Comparison of ENCODE assay signal across 27 cellular contexts in the genomic region with DNA sequence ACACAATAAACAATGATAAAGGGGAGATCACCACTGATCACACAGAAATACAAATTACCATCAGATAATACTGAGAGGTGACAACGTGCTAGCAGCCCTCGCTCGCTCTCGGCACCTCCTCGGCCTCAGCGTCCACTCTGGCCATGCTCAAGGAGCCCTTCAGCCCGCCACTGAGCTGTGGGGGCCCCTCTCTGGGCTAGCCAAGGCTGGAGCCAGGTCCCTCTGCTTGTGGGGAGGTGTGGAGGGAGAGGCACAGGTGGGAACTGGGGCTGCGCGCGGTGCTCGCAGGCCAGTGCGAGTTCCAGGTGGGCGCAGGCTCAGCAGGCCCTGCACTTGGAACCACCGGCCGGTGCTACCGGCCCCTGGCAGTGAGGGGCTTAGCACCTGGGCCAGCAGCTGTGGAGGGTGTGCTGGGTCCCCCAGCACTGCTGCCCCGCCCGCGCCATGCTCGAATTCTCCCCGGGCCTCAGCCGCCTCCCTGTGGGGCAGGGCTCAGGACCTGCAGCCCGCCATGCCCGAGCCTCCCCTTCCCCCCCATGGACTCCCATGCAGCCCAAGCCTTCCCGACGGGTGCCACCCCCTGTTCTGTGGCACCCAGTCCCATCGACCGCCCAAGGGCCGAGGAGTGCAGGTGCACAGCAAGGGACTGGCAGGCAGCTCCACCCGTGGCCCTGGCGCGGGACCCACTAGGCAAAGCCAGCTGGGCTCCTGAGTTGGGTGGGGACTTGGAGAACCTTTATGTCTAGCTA.
"Had no signal": no experiment of that assay in that cellular context is flagged by ENCODE, and none has a peak within 500 bp of the region (broad histone marks: within the 10 kb centered on the region; RNA-seq: fewer than 3 reads in every experiment).

No MANE protein-coding gene starts in this region.

- H3K36me3 ChIP-seq: colonic mucosa, esophagus muscularis mucosa, gastrocnemius medialis had no signal

- H3K27ac ChIP-seq: body of pancreas, colonic mucosa, dorsolateral prefrontal cortex, esophagus muscularis mucosa, foreskin keratinocyte, gastrocnemius medialis had no signal

- H3K4me1 ChIP-seq: body of pancreas, colonic mucosa, esophagus muscularis mucosa, foreskin keratinocyte, gastrocnemius medialis had no signal

- H3K9me3 ChIP-seq: body of pancreas, colonic mucosa, gastrocnemius medialis had no signal

- DNase-seq: activated CD4-positive, alpha-beta memory T cell treated with anti-CD3 and anti-CD28 coated beads for 36 hours; activated CD4-positive, alpha-beta T cell treated with anti-CD3 and anti-CD28 coated beads for 36 hours; activated CD4-positive, alpha-beta T cell treated with anti-CD3 and anti-CD28 coated beads, Interleukin-2, amount 10 ng/mL, durations not matched to agents 24 days and 14 days; activated CD4-positive, CD25-positive, alpha-beta regulatory T cell; activated CD4-positive, CD25-positive, alpha-beta regulatory T cell treated with anti-CD3 and anti-CD28 coated beads, Interleukin-2, amount 50 U/mL, for 72 hours; activated CD8-positive, alpha-beta memory T cell treated with anti-CD3 and anti-CD28 coated beads, Interleukin-2, amount 10 ng/mL, durations not matched to agents 7 days and 5 days; activated CD8-positive, alpha-beta memory T cell treated with anti-CD3 and anti-CD28 coated beads, Interleukin-2, amount 50 U/mL, for 4 hours; activated CD8-positive, alpha-beta T cell treated with anti-CD3 and anti-CD28 coated beads, Interleukin-2, amount 10 ng/mL, durations not matched to agents 7 days and 5 days; activated effector memory CD4-positive, alpha-beta T cell treated with anti-CD3 and anti-CD28 coated beads, Interleukin-2, amount 50 U/mL, for 16 hours; activated naive CD4-positive, alpha-beta T cell treated with anti-CD3 and anti-CD28 coated beads, Interleukin-2, amount 50 U/mL, for 16 hours; activated naive CD4-positive, alpha-beta T cell treated with Interleukin-2 at 50 U/mL for 16 hours; activated T-cell treated with anti-CD3 and anti-CD28 coated beads, Interleukin-2, amount 50 U/mL, for 1 hour; activated T-cell treated with anti-CD3 and anti-CD28 coated beads, Interleukin-2, amount 50 U/mL, for 48 hours; amniotic stem cell; body of pancreas; caudate nucleus; cerebellar nuclear complex; colonic mucosa; dorsolateral prefrontal cortex; effector memory CD4-positive, alpha-beta T cell; endodermal cell; erythroblast; foreskin keratinocyte; gastrocnemius medialis; glutamatergic neuron; T-helper 2 cell had no signal

- H3K4me3 ChIP-seq: body of pancreas, colonic mucosa, dorsolateral prefrontal cortex, esophagus muscularis mucosa, gastrocnemius medialis had no signal

- H3K27me3 ChIP-seq: body of pancreas, colonic mucosa, dorsolateral prefrontal cortex, esophagus muscularis mucosa, foreskin keratinocyte, gastrocnemius medialis had no signal

- ATAC-seq: activated CD4-positive, alpha-beta T cell treated with anti-CD3 and anti-CD28 coated beads for 36 hours; activated CD8-positive, alpha-beta memory T cell treated with anti-CD3 and anti-CD28 coated beads, Interleukin-2, amount 10 ng/mL, durations not matched to agents 7 days and 5 days; activated CD8-positive, alpha-beta T cell treated with anti-CD3 and anti-CD28 coated beads, Interleukin-2, amount 10 ng/mL, durations not matched to agents 7 days and 5 days; body of pancreas; foreskin keratinocyte; gastrocnemius medialis had no signal
